10 cellular contexts compared by ENCODE assay signal in genomic region chr3:50260942-50261441, GRCh38. TPM values are rescaled to one million over a fixed set of nuclear protein-coding genes. Genes with fewer than 3 reads are reported as not detected.
DNase-seq lines count a peak whose midpoint lies in the region; ATAC-seq, FAIRE-seq and TF ChIP-seq lines count a peak whose summit lies in the region.
"Had no signal": no experiment of that assay in that cellular context is flagged by ENCODE, and none has a peak within 500 bp of the region (broad histone marks: within the 10 kb centered on the region; RNA-seq: fewer than 3 reads in every experiment).

No MANE protein-coding gene starts in this region.

- H3K23ac ChIP-seq in neuronal stem cell (ENCODE audit: low read depth, low read length, poor library complexity) = peak overlapping the region; percentile 97

- H2BK12ac ChIP-seq in neuronal stem cell (ENCODE audit: low read length) = peak overlapping the region; percentile 76

- peaks cover 7% of the 10 kb centered on the region for H3K79me1 ChIP-seq in neuronal stem cell (ENCODE audit: low read depth, low read length)

- H2BK120ac ChIP-seq in neuronal stem cell (ENCODE audit: low read depth, low read length) = peak overlapping the region; percentile 68

- H3K4me1 ChIP-seq in MM.1S (ENCODE audit: low read length) (peaks cover 6% of the 10 kb centered on the region; the same call in 1 of the 2 replicates), neuronal stem cell (ENCODE audit: control insufficient read depth in 2 of 2, insufficient read depth in 1 of 2, low read depth in 1 of 2, low read length in 2 of 2) (peaks cover 53 to 60% of the 10 kb centered on the region in 2 donors)

- peak overlapping the region; percentile 87 for H2BK15ac ChIP-seq in neuronal stem cell (ENCODE audit: low read length)

- peak overlapping the region; percentile 99; the same call in 1 of the 2 replicates for H3K4me2 ChIP-seq in MM.1S (ENCODE audit: low read depth, low read length)
- peak overlapping the region; percentile 82 for H3K4me2 ChIP-seq in neuronal stem cell (ENCODE audit: insufficient read depth, low read length, poor library complexity, severe bottlenecking)

- H2AFZ ChIP-seq in MM.1S (ENCODE audit: low read length) (no peak overlapping the region), neuronal stem cell (ENCODE audit: low read length) (peak overlapping the region; percentile 84)

- no CpG with 5 or more reads among the region's 5 CpGs for WGBS in neuronal stem cell (ENCODE audit: extremely low coverage in 2 of 2, insufficient read length in 2 of 2, insufficient replicate concordance in 1 of 2), 2 donors

- H3K4me3 ChIP-seq in AG09309 (ENCODE audit: control insufficient read depth, low read depth, low read length) (peak overlapping the region; percentile 41), MM.1S (ENCODE audit: low read length) (peak overlapping the region; percentile 76), neuronal stem cell (ENCODE audit: low read length in 2 of 2) (peak overlapping the region in 1 of 2 donors; percentile 50)

- H3K9me2 ChIP-seq in MM.1S (replicated peaks; ENCODE audit: insufficient read depth, low read length) = no peaks in the 10 kb centered on the region

- no peak for DNase-seq in AG09309 (ENCODE audit: low read depth)
- no peak for DNase-seq in MM.1S
- DNase-seq in effector memory CD8-positive, alpha-beta T cell = no peak
- no peak for DNase-seq in neuronal stem cell (ENCODE audit: low spot score)
- no peak for DNase-seq in NCI-H2196 (lab: John Stamatoyannopoulos, UW; ENCODE audit: unreplicated experiment)
- DNase-seq in iPS-NIHi7 (ENCODE audit: extremely low spot score) = no peak
- DNase-seq in OCI-M2 (lab: John Stamatoyannopoulos, UW; ENCODE audit: unreplicated experiment) = no peak
- no peak for DNase-seq in H54 (ENCODE audit: insufficient read length, low spot score)
- DNase-seq: GOT3 had no signal

- no peak overlapping the region for H3K14ac ChIP-seq in neuronal stem cell (ENCODE audit: low read length)

- FAIRE-seq in H54 (lab: Jason Lieb, UNC) = no peak

- peak overlapping the region; percentile 46 for H2AK5ac ChIP-seq in neuronal stem cell (ENCODE audit: low read depth, low read length)

- H4K20me1 ChIP-seq in MM.1S (ENCODE audit: insufficient read depth, low read length) = no peaks in the 10 kb centered on the region

- H3K18ac ChIP-seq in neuronal stem cell (ENCODE audit: low read length) = peak overlapping the region; percentile 94

- H3K79me2 ChIP-seq in MM.1S (ENCODE audit: low read length) = no peaks in the 10 kb centered on the region

- peaks cover 9% of the 10 kb centered on the region for H3K27me3 ChIP-seq in MM.1S (replicated peaks; ENCODE audit: insufficient read depth, low read length)
- no peaks in the 10 kb centered on the region for H3K27me3 ChIP-seq in neuronal stem cell (ENCODE audit: control insufficient read depth in 3 of 3, insufficient read depth in 3 of 3, low read depth in 1 of 3, low read length in 3 of 3)

- H3K9ac ChIP-seq in MM.1S (ENCODE audit: low read length) (peak overlapping the region; percentile 83; the same call in 1 of the 2 replicates), neuronal stem cell (ENCODE audit: low read depth, low read length, poor library complexity) (no peak overlapping the region)

- no peaks in the 10 kb centered on the region for H3K27me3 Mint-ChIP-seq in effector memory CD8-positive, alpha-beta T cell

- no peak overlapping the region for H4K8ac ChIP-seq in neuronal stem cell (ENCODE audit: low read depth, low read length)

- H3F3A ChIP-seq in MM.1S (ENCODE audit: insufficient read depth, low read length) = 0 out of 2 replicates have a peak, but pooled peaks cover 6% of the 10 kb centered on the region

- no peak for ATAC-seq in effector memory CD8-positive, alpha-beta T cell (replicated peaks)

- peak overlapping the region in 1 of 2 donors; percentile 92 for H3K27ac Mint-ChIP-seq in effector memory CD8-positive, alpha-beta T cell

- TF ChIP-seq CTCF in AG09309 (IDR thresholded peaks at IDR 0.05; ENCODE audit: control insufficient read depth, insufficient read depth, low read depth, low read length, missing control alignments) = no peak
- no peak for TF ChIP-seq CTCF in MM.1S (IDR thresholded peaks at IDR 0.05; ENCODE audit: low read length)

- H3K9me3 Mint-ChIP-seq in effector memory CD8-positive, alpha-beta T cell = no peaks in the 10 kb centered on the region
- H3K9me3 Mint-ChIP-seq: activated naive CD4-positive, alpha-beta T cell treated with anti-CD3 and anti-CD28 coated beads for 36 hours had no signal

- peaks cover 62% of the 10 kb centered on the region for H3K36me3 Mint-ChIP-seq in effector memory CD8-positive, alpha-beta T cell (ENCODE audit: insufficient read depth)

- peak overlapping the region; percentile 100 for H2BK5ac ChIP-seq in neuronal stem cell (ENCODE audit: low read length)

- peaks cover 8% of the 10 kb centered on the region for H3K36me3 ChIP-seq in MM.1S (replicated peaks; ENCODE audit: insufficient read depth, low read length)
- peaks cover 27 to 37% of the 10 kb centered on the region in 2 donors for H3K36me3 ChIP-seq in neuronal stem cell (replicated peaks in 1 of 2; ENCODE audit: control insufficient read depth in 2 of 2, insufficient read depth in 2 of 2, low read length in 2 of 2)

- TF ChIP-seq POLR2A in H54 (IDR thresholded peaks at IDR 0.05; ENCODE audit: low read depth, low read length) = no peak

- peak overlapping the region; percentile 62 to 74 for H3K4me3 Mint-ChIP-seq in effector memory CD8-positive, alpha-beta T cell

- H3K9me3 ChIP-seq in MM.1S (replicated peaks; ENCODE audit: insufficient read depth, low read length) = no peaks in the 10 kb centered on the region
- H3K9me3 ChIP-seq in neuronal stem cell (replicated peaks in 1 of 2; ENCODE audit: control insufficient read depth in 2 of 2, insufficient read depth in 1 of 2, low read depth in 1 of 2, low read length in 2 of 2) = peaks cover 0 to 2% of the 10 kb centered on the region in 2 donors

- H4K91ac ChIP-seq in neuronal stem cell (ENCODE audit: low read depth, low read length, poor library complexity) = peak overlapping the region; percentile 45

- H3K4ac ChIP-seq in neuronal stem cell (ENCODE audit: low read length) = peak overlapping the region; percentile 99

- H3K4me1 Mint-ChIP-seq in effector memory CD8-positive, alpha-beta T cell (ENCODE audit: low read depth in 2 of 2) = peaks cover 7 to 8% of the 10 kb centered on the region in 2 donors

- H3K27ac ChIP-seq in MM.1S (ENCODE audit: low read length) = no peak overlapping the region
- peak overlapping the region; percentile 95 for H3K27ac ChIP-seq in neuronal stem cell (replicated peaks; ENCODE audit: low read length)

RNA-seq across cellular contexts. Expression of gene SEMA3B, which starts 8.0 kb away (rescaled TPM):
- 5.0 TPM for polyA plus RNA-seq in neuronal stem cell (2013, experiment 1 of 2)
- 5.2 TPM for polyA plus RNA-seq in neuronal stem cell (2013, experiment 2 of 2)

RNA-seq across cellular contexts. Expression of gene LSMEM2, which starts 17.9 kb away (rescaled TPM):
- polyA plus RNA-seq in neuronal stem cell (2013, experiment 1 of 2) = 0.28 TPM
- 0.21 TPM for polyA plus RNA-seq in neuronal stem cell (2013, experiment 2 of 2)

RNA-seq across cellular contexts. Expression of gene GNAI2, which starts 25.0 kb away (rescaled TPM):
- 457 TPM for polyA plus RNA-seq in neuronal stem cell (2013, experiment 1 of 2)
- 458 TPM for polyA plus RNA-seq in neuronal stem cell (2013, experiment 2 of 2)

RNA-seq across cellular contexts. Expression of gene IFRD2, which starts 31.2 kb away (rescaled TPM):
- polyA plus RNA-seq in neuronal stem cell (2013, experiment 1 of 2) = 23.1 TPM
- 22.1 TPM for polyA plus RNA-seq in neuronal stem cell (2013, experiment 2 of 2)

RNA-seq across cellular contexts. Expression of gene HYAL3, which starts 38.2 kb away (rescaled TPM):
- 2.5 TPM for polyA plus RNA-seq in neuronal stem cell (2013, experiment 1 of 2)
- 2.0 TPM for polyA plus RNA-seq in neuronal stem cell (2013, experiment 2 of 2)
